Comparison of ENCODE assay signal across 11 cellular contexts in the genomic region with DNA sequence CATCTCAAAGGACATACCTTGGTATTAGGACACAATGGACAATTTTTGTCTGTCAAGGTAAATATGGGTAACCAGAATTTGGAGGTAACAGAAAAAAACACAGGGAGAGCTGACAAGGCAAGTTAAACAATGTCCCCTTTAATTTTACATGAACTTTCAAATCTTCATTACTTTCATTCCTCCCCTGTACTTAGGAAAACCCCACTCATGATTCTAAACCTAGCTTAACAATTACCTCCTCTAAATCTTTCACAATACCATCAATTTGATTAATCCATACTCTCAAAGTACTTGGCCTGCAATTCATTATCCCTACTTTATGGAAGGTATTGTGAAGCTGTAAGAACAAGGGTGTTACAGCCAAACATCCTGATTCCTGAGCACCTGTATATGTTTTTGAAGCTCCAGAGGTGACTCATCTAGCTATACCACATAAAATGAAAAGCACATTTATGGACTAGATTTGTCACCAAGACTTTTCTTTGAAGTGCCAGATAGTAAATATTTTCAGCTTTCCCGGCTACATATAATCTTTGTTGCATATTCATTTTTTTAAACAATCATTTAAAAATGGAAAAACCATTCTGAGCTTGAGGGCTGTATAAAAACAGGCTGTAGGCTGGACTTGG. TPM values are rescaled to one million over a fixed set of nuclear protein-coding genes. Genes with fewer than 3 reads are reported as not detected.
A peak's percentile ranks its signal among the peaks of the same experiment; 100 is the strongest.
DNase-seq lines count a peak whose midpoint lies in the region; ATAC-seq and TF ChIP-seq lines count a peak whose summit lies in the region.
"Had no signal": no experiment of that assay in that cellular context is flagged by ENCODE, and none has a peak within 500 bp of the region (broad histone marks: within the 10 kb centered on the region; RNA-seq: fewer than 3 reads in every experiment).

No MANE protein-coding gene starts in this region.

- POLR2A ChIA-PET in CD8-positive, alpha-beta memory T cell (lab: Charles Lee), result interaction anchor here (0.5 kb wide), 1 partner anchor 1141 kb away, joined by 3 read pairs; no protein-coding TSS in a partner anchor
- POLR2A ChIA-PET in activated B cell treated with CpG ODN at 0.5 μM for 24 hours (lab: Charles Lee), result interaction anchor here (1.1 kb wide), 1 partner anchor 11 kb away, joined by 3 read pairs; no protein-coding TSS in a partner anchor

- H3K4me3 Mint-ChIP-seq in CD8-positive, alpha-beta memory T cell, result no peak overlapping the region
- H3K4me3 Mint-ChIP-seq in activated B cell treated with CpG ODN at 0.5 μM for 24 hours (no peak overlapping the region), glutamatergic neuron (ENCODE audit: unreplicated experiment) (no peak overlapping the region)
- H3K4me3 Mint-ChIP-seq: dendritic cell treated with granulocyte-macrophage colony-stimulating factor and Interleukin-4, amounts not matched to agents 40 ng/mL and 50 ng/mL, for 4 days had no signal

- no peak overlapping the region for H3K27ac ChIP-seq in CD8-positive, alpha-beta memory T cell (ENCODE audit: low read depth, low read length)
- no peak overlapping the region for H3K27ac ChIP-seq in foreskin keratinocyte

- H3K4me3 ChIP-seq in CD8-positive, alpha-beta memory T cell (ENCODE audit: low read length), result no peak overlapping the region

- H3K27ac Mint-ChIP-seq in CD8-positive, alpha-beta memory T cell, result peak overlapping the region in 7 of 8 donors; percentile 19 to 85 (median 56)
- peak overlapping the region; percentile 14 for H3K27ac Mint-ChIP-seq in activated B cell treated with CpG ODN at 0.5 μM for 24 hours
- H3K27ac Mint-ChIP-seq in glutamatergic neuron (ENCODE audit: unreplicated experiment), result no peak overlapping the region
- H3K27ac Mint-ChIP-seq: dendritic cell treated with granulocyte-macrophage colony-stimulating factor and Interleukin-4, amounts not matched to agents 40 ng/mL and 50 ng/mL, for 4 days had no signal

- no peak for DNase-seq in CD8-positive, alpha-beta memory T cell
- DNase-seq in HCEC 1CT (peak; percentile 38), activated B cell treated with CpG ODN at 0.5 μM for 24 hours (no peak), foreskin keratinocyte (peak; percentile 23 to 51), GDM1 (lab: John Stamatoyannopoulos, UW) (no peak), glutamatergic neuron (no peak)
- DNase-seq: activated gamma-delta T cell; NCI-H1930; stimulated activated naive CD4-positive, alpha-beta T cell treated with Interleukin-2 at 50 U/mL for 16 hours had no signal

- peaks cover 13% of the 10 kb centered on the region for H3K36me3 ChIP-seq in CD8-positive, alpha-beta memory T cell (ENCODE audit: insufficient read depth, low read length)

- no peaks in the 10 kb centered on the region for H3K27me3 ChIP-seq in CD8-positive, alpha-beta memory T cell (ENCODE audit: insufficient read depth, low read length, poor library complexity, severe bottlenecking)
- no peaks in the 10 kb centered on the region for H3K27me3 ChIP-seq in foreskin keratinocyte

- H3K9me3 Mint-ChIP-seq in CD8-positive, alpha-beta memory T cell, result peaks cover 0 to 8% (median 0%) of the 10 kb centered on the region in 5 donors
- H3K9me3 Mint-ChIP-seq in activated B cell treated with CpG ODN at 0.5 μM for 24 hours (no peaks in the 10 kb centered on the region), glutamatergic neuron (ENCODE audit: unreplicated experiment) (no peaks in the 10 kb centered on the region)
- H3K9me3 Mint-ChIP-seq: dendritic cell treated with granulocyte-macrophage colony-stimulating factor and Interleukin-4, amounts not matched to agents 40 ng/mL and 50 ng/mL, for 4 days had no signal

- ATAC-seq in activated B cell treated with CpG ODN at 0.5 μM for 24 hours (ENCODE audit: low read depth), result no peak
- ATAC-seq in foreskin keratinocyte, result peak; percentile 64
- no peak for ATAC-seq in GM21619 (IDR thresholded peaks at IDR 0.05; ENCODE audit: unreplicated experiment)

- H3K9me3 ChIP-seq in CD8-positive, alpha-beta memory T cell (ENCODE audit: low read length), result no peaks in the 10 kb centered on the region

- peaks cover 14% of the 10 kb centered on the region for H3K4me1 ChIP-seq in CD8-positive, alpha-beta memory T cell (ENCODE audit: insufficient read depth, low read length)
- H3K4me1 ChIP-seq in foreskin keratinocyte, result peaks cover 21% of the 10 kb centered on the region

- TF ChIP-seq CTCF in activated B cell treated with CpG ODN at 0.5 μM for 24 hours (IDR thresholded peaks at IDR 0.05), result no peak
- no peak for TF ChIP-seq CTCF in foreskin keratinocyte (conservative IDR thresholded peaks at IDR 0.05)
- TF ChIP-seq CTCF in glutamatergic neuron (IDR thresholded peaks at IDR 0.05; ENCODE audit: partially characterized antibody, unreplicated experiment), result no peak

- no peaks in the 10 kb centered on the region for H3K27me3 Mint-ChIP-seq in CD8-positive, alpha-beta memory T cell
- H3K27me3 Mint-ChIP-seq in activated B cell treated with CpG ODN at 0.5 μM for 24 hours (no peaks in the 10 kb centered on the region), glutamatergic neuron (ENCODE audit: unreplicated experiment) (peaks cover 1% of the 10 kb centered on the region)
- H3K27me3 Mint-ChIP-seq: dendritic cell treated with granulocyte-macrophage colony-stimulating factor and Interleukin-4, amounts not matched to agents 40 ng/mL and 50 ng/mL, for 4 days had no signal

- peaks cover 23 to 81% (median 28%) of the 10 kb centered on the region in 3 donors for H3K36me3 Mint-ChIP-seq in CD8-positive, alpha-beta memory T cell
- peaks cover 73% of the 10 kb centered on the region for H3K36me3 Mint-ChIP-seq in activated B cell treated with CpG ODN at 0.5 μM for 24 hours (ENCODE audit: low read depth)
- H3K36me3 Mint-ChIP-seq in glutamatergic neuron (ENCODE audit: unreplicated experiment), result no peaks in the 10 kb centered on the region

- CTCF ChIA-PET in CD8-positive, alpha-beta memory T cell (lab: Charles Lee), result interaction anchor here (0.6 to 1.2 kb wide), 2 partner anchors 24 to 42 kb away, joined by 3 to 4 read pairs; partner anchors contain the start of gene DEK
- CTCF ChIA-PET in activated B cell treated with CpG ODN at 0.5 μM for 24 hours (lab: Charles Lee), result no interaction called here

- H3K4me1 Mint-ChIP-seq in CD8-positive, alpha-beta memory T cell, result peaks cover 48 to 69% (median 64%) of the 10 kb centered on the region in 3 donors
- H3K4me1 Mint-ChIP-seq in activated B cell treated with CpG ODN at 0.5 μM for 24 hours, result peaks cover 8% of the 10 kb centered on the region
- H3K4me1 Mint-ChIP-seq in glutamatergic neuron (ENCODE audit: low read depth, unreplicated experiment), result no peaks in the 10 kb centered on the region

- intact Hi-C loops in activated B cell treated with CpG ODN at 0.5 μM for 24 hours (cut with micrococcal nuclease), result no loop called here

RNA-seq across cellular contexts. Expression of gene DEK, which starts 23.0 kb away (rescaled TPM):
- total RNA-seq in CD8-positive, alpha-beta memory T cell, result 100 to 1,000 TPM; 174 to 181 TPM
- 90.3 TPM for polyA plus RNA-seq in CD8-positive, alpha-beta memory T cell
- 80.8 and 81.9 TPM in 2 replicates for total RNA-seq in activated B cell treated with CpG ODN at 0.5 μM for 24 hours
- total RNA-seq in foreskin keratinocyte, result 125 and 154 TPM in 2 replicates
- 58.0 and 78.7 TPM in 2 replicates for polyA plus RNA-seq in foreskin keratinocyte
- total RNA-seq in glutamatergic neuron (ENCODE audit: unreplicated experiment), result 33.8 TPM

Comparison
In these comparisons a context has a peak if more than half of its experiments do, and no peak if none do; other contexts are left out.
1. DNase-seq: peak in HCEC 1CT (single experiment) and foreskin keratinocyte (2 of 2); none in CD8-positive, alpha-beta memory T cell (0 of 5), activated B cell treated with CpG ODN at 0.5 μM for 24 hours (single experiment), GDM1 (single experiment) and glutamatergic neuron (single experiment).